In the genomic region with DNA sequence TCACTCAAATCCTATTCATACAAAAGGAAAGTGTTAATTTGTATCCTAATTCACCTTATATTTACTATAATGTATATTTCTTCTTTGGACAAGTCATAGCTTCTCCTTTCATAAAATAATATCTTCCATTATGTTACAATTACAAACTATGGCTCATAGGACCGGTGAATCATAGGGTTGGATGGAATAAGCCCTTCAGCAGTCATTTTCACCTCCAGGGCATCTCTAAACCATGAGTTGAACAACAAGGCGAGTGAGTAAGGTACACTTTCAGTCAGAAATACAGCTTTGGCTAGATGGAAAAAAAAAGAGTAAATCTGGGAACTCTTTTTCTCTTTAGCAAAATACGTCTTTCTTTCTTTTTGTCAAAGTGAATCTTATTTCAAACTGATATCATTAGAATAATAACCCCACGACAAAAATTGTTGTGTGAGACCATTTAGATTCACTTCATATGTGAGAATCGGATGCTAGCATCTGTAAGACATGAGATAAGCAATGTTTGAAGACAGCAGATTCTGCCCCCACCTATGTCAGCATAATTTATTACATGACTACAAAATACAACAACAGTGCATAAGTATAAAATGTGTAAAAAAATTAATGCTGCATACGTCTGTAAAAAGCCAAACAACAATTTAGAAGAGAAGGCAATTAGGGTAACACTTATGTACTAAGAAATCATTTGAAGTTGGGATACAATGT, we compare ENCODE assay signal across 11 cellular contexts.
DNase-seq lines count a peak whose midpoint lies in the region; ATAC-seq and TF ChIP-seq lines count a peak whose summit lies in the region.
"Had no signal": no experiment of that assay in that cellular context is flagged by ENCODE, and none has a peak within 500 bp of the region (broad histone marks: within the 10 kb centered on the region; RNA-seq: fewer than 3 reads in every experiment).

No MANE protein-coding gene starts in this region.

- peak; percentile 97 to 99 for ATAC-seq in activated naive CD4-positive, alpha-beta T cell treated with anti-CD3 and anti-CD28 coated beads, Interleukin-2, amount 50 U/mL, for 72 hours
- ATAC-seq in stimulated activated naive CD8-positive, alpha-beta T cell treated with anti-CD3 and anti-CD28 coated beads, Interleukin-15, Interleukin-2, amounts not matched to agents 100 U/mL and 50 U/mL, for 24 hours: peak; percentile 97
- ATAC-seq in GM18873 (IDR thresholded peaks at IDR 0.05; ENCODE audit: low FRiP score, unreplicated experiment) (no peak), HG02970 (IDR thresholded peaks at IDR 0.05; ENCODE audit: low FRiP score, unreplicated experiment) (no peak)

- no peak for DNase-seq in activated naive CD4-positive, alpha-beta T cell treated with anti-CD3 and anti-CD28 coated beads, Interleukin-2, amount 50 U/mL, for 72 hours (ENCODE audit: low spot score in 2 of 2)
- no peak for DNase-seq in activated naive CD4-positive, alpha-beta T cell treated with anti-CD3 and anti-CD28 coated beads, Interleukin-2, amount 50 U/mL, for 16 hours
- peak; percentile 18 to 77 for DNase-seq in SW 1271 (lab: John Stamatoyannopoulos, UW)
- peak; percentile 71 for DNase-seq in fibroblast of villous mesenchyme (ENCODE audit: low read depth)
- DNase-seq in stimulated activated naive CD8-positive, alpha-beta T cell treated with anti-CD3 and anti-CD28 coated beads, Interleukin-15, Interleukin-2, amounts not matched to agents 100 U/mL and 50 U/mL, for 24 hours: no peak
- no peak for DNase-seq in HPDE6-E6E7 (ENCODE audit: extremely low spot score)
- DNase-seq: NCI-H2107, retina, stomach had no signal

- peaks cover 8 to 19% of the 10 kb centered on the region in 2 donors for H3K9me3 Mint-ChIP-seq in activated naive CD4-positive, alpha-beta T cell treated with anti-CD3 and anti-CD28 coated beads, Interleukin-2, amount 50 U/mL, for 72 hours

- H3K27ac Mint-ChIP-seq in activated naive CD4-positive, alpha-beta T cell treated with anti-CD3 and anti-CD28 coated beads, Interleukin-2, amount 50 U/mL, for 72 hours: peak overlapping the region; percentile 64 to 93

- peaks cover 4 to 35% of the 10 kb centered on the region in 2 donors for H3K36me3 Mint-ChIP-seq in activated naive CD4-positive, alpha-beta T cell treated with anti-CD3 and anti-CD28 coated beads, Interleukin-2, amount 50 U/mL, for 72 hours

- no peak overlapping the region for H3K4me3 ChIP-seq in fibroblast of villous mesenchyme (ENCODE audit: low read depth, low read length)
- H3K4me3 ChIP-seq: stomach had no signal

- no peak for TF ChIP-seq CTCF in fibroblast of villous mesenchyme (IDR thresholded peaks at IDR 0.05; ENCODE audit: insufficient read depth, low read depth, low read length)

Comparison
In these comparisons a context has a peak if more than half of its experiments do, and no peak if none do; other contexts are left out.
1. ATAC-seq: peak in activated naive CD4-positive, alpha-beta T cell treated with anti-CD3 and anti-CD28 coated beads, Interleukin-2, amount 50 U/mL, for 72 hours (2 of 2) and stimulated activated naive CD8-positive, alpha-beta T cell treated with anti-CD3 and anti-CD28 coated beads, Interleukin-15, Interleukin-2, amounts not matched to agents 100 U/mL and 50 U/mL, for 24 hours (single experiment); none in GM18873 (single experiment) and HG02970 (single experiment).
2. DNase-seq: peak in SW 1271 (2 of 2) and fibroblast of villous mesenchyme (single experiment); none in activated naive CD4-positive, alpha-beta T cell treated with anti-CD3 and anti-CD28 coated beads, Interleukin-2, amount 50 U/mL, for 72 hours (0 of 2), activated naive CD4-positive, alpha-beta T cell treated with anti-CD3 and anti-CD28 coated beads, Interleukin-2, amount 50 U/mL, for 16 hours (single experiment), stimulated activated naive CD8-positive, alpha-beta T cell treated with anti-CD3 and anti-CD28 coated beads, Interleukin-15, Interleukin-2, amounts not matched to agents 100 U/mL and 50 U/mL, for 24 hours (single experiment) and HPDE6-E6E7 (single experiment).